Comparison of ENCODE assay signal across 21 cellular contexts in the genomic region with DNA sequence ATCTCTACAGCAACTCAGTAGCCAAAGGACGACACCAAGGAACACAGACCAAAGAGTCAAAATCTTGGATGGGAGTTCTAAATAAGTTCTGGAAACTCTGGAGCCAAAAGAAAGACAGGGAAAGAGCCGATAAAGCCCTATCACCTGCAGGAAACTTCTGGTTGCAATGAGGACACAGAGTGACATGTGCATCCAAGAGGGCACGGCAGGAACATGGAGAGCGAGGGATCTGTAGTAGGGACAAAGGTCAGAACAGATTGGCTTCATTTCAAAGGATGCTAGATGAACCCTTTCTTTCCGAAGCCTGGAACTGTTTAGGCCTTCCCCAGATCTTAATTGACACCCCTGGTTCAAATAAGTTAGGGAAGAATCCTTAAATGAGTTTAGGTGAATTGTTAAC. TPM values are rescaled to one million over a fixed set of nuclear protein-coding genes. Genes with fewer than 3 reads are reported as not detected.
DNase-seq lines count a peak whose midpoint lies in the region; ATAC-seq, FAIRE-seq and TF ChIP-seq lines count a peak whose summit lies in the region.
"Had no signal": no experiment of that assay in that cellular context is flagged by ENCODE, and none has a peak within 500 bp of the region (broad histone marks: within the 10 kb centered on the region; RNA-seq: fewer than 3 reads in every experiment).

No MANE protein-coding gene starts in this region.

- ATAC-seq in GM12878, result peak; percentile 18; the same call in 1 of the 3 replicates
- no peak for ATAC-seq in GM18519 (IDR thresholded peaks at IDR 0.05; ENCODE audit: low FRiP score, unreplicated experiment)
- ATAC-seq: HCT116, HepG2 had no signal

- H3K79me2 ChIP-seq in GM12878 (ENCODE audit: control insufficient read depth, insufficient read depth, low read length), result no peaks in the 10 kb centered on the region

- H3K9me3 Mint-ChIP-seq in nephron, result no peaks in the 10 kb centered on the region

- in situ Hi-C loops in GM12878 (cut with MboI), result no loop called here

- no peaks in the 10 kb centered on the region for H3K27me3 ChIP-seq in GM12878 (replicated peaks in 1 of 2; ENCODE audit: control insufficient read depth in 2 of 2, insufficient read depth in 2 of 2, low read length in 1 of 2)
- H3K27me3 ChIP-seq in skeletal muscle tissue (ENCODE audit: control insufficient read depth in 3 of 3, insufficient read depth in 3 of 3, low read length in 3 of 3), result no peaks in the 10 kb centered on the region
- H3K27me3 ChIP-seq: BE2C had no signal

- POLR2A ChIA-PET in GM12878 (lab: Charles Lee), result no interaction called here

- H4K20me1 ChIP-seq in GM12878 (ENCODE audit: control insufficient read depth, insufficient read depth), result no peaks in the 10 kb centered on the region

- FAIRE-seq in GM12878 (lab: Jason Lieb, UNC), result no peak
- FAIRE-seq: A204.1, D721Med, G401.6, GM12892, H54, HepG2, HTR-8/SVneo had no signal

- intact Hi-C loops in GM12878 (cut with micrococcal nuclease; ENCODE audit: unreplicated experiment), result no loop called here

- H3K9ac ChIP-seq in GM12878 (ENCODE audit: control insufficient read depth, insufficient read depth, low read length) (no peak overlapping the region), skeletal muscle tissue (ENCODE audit: low read depth in 1 of 3, low read length in 3 of 3) (peak overlapping the region in 2 of 3 donors; percentile 46 to 59)

- H3K27ac ChIP-seq in GM12878 (ENCODE audit: control insufficient read depth, insufficient read depth) (no peak overlapping the region), skeletal muscle tissue (ENCODE audit: low read depth, low read length) (peak overlapping the region; percentile 77)
- H3K27ac ChIP-seq: C4-2B had no signal

- SMC1A ChIA-PET in GM12878 (lab: Charles Lee; ENCODE audit: uncharacterized antibody, unreplicated experiment), result interaction anchor here (1.0 to 2.5 kb wide), 8 partner anchors 8 to 32 kb away, joined by 3 to 13 read pairs (median 5); no protein-coding TSS in a partner anchor

- no peak for TF ChIP-seq RAD21 in GM12878 (IDR thresholded peaks at IDR 0.05; ENCODE audit: insufficient read depth, low read depth, low read length)

- H3K27ac Mint-ChIP-seq in nephron, result peak overlapping the region; percentile 42 to 95 (median 93)
- H3K27ac Mint-ChIP-seq: CD4-positive, alpha-beta memory T cell had no signal

- H2AFZ ChIP-seq in GM12878 (ENCODE audit: control insufficient read depth, low read depth, low read length), result no peak overlapping the region

- H3K27me3 Mint-ChIP-seq in nephron (ENCODE audit: low read depth), result no peaks in the 10 kb centered on the region
- H3K27me3 Mint-ChIP-seq: CD4-positive, alpha-beta memory T cell had no signal

- WGBS in GM12878 (ENCODE audit: insufficient coverage, insufficient replicate concordance, low lambda C conversion rate, missing lambda C conversion rate), result 13% methylated on average over 5 of the region's 5 CpGs

- TF ChIP-seq CTCF in GM12878 (IDR thresholded peaks at IDR 0.05 in 2 of 3, conservative IDR thresholded peaks at IDR 0.05 in 1 of 3; ENCODE audit: control insufficient read depth in 2 of 3, extremely low read depth in 1 of 3, insufficient read depth in 1 of 3, low read depth in 3 of 3, low read length in 3 of 3), result no peak
- TF ChIP-seq CTCF in nephron (IDR thresholded peaks at IDR 0.05; ENCODE audit: unreplicated experiment in 3 of 3), result no peak

- no peak for TF ChIP-seq POLR2A in GM12878 (IDR thresholded peaks at IDR 0.05; ENCODE audit: low read depth, low read length)

- peaks cover 42% of the 10 kb centered on the region for H3K4me1 Mint-ChIP-seq in nephron
- H3K4me1 Mint-ChIP-seq: CD4-positive, alpha-beta memory T cell had no signal

- no peaks in the 10 kb centered on the region for H3K36me3 ChIP-seq in GM12878 (ENCODE audit: control insufficient read depth in 2 of 2, insufficient read depth in 2 of 2, low read length in 1 of 2)
- H3K36me3 ChIP-seq in skeletal muscle tissue (ENCODE audit: control insufficient read depth in 3 of 3, insufficient read depth in 3 of 3, low read length in 3 of 3), result no peaks in the 10 kb centered on the region

- H3K36me3 Mint-ChIP-seq in nephron (ENCODE audit: low read depth), result peaks cover 42% of the 10 kb centered on the region
- H3K36me3 Mint-ChIP-seq: CD4-positive, alpha-beta memory T cell had no signal

- H3K4me3 Mint-ChIP-seq in nephron, result peak overlapping the region in 1 of 3 experiments; percentile 42
- H3K4me3 Mint-ChIP-seq: CD4-positive, alpha-beta memory T cell had no signal

- CTCF ChIA-PET in GM12878 (lab: Yijun Ruan, JAX), result interaction anchor here (1.0 to 1.5 kb wide), 3 partner anchors 10 to 19 kb away, joined by 3 to 6 read pairs (median 4); no protein-coding TSS in a partner anchor

- H3K4me1 ChIP-seq in GM12878 (ENCODE audit: control insufficient read depth, insufficient read depth, low read length) (no peaks in the 10 kb centered on the region), skeletal muscle tissue (ENCODE audit: control insufficient read depth in 3 of 3, insufficient read depth in 3 of 3, low read length in 3 of 3) (peaks cover 8 to 10% (median 9%) of the 10 kb centered on the region in 3 donors)
- H3K4me1 ChIP-seq: BE2C had no signal

- H3K4me3 ChIP-seq in GM12878 (no peak overlapping the region), skeletal muscle tissue (ENCODE audit: low read length in 3 of 3) (peak overlapping the region in 1 of 3 donors; percentile 8)

- RAD21 ChIA-PET in GM12878 (lab: Charles Lee; ENCODE audit: unreplicated experiment), result no interaction called here

- TF ChIP-seq EP300 in GM12878 (IDR thresholded peaks at IDR 0.05; ENCODE audit: borderline replicate concordance in 1 of 2, control insufficient read depth in 1 of 2, low read depth in 2 of 2, low read length in 2 of 2), result no peak

- DNase-seq in LHCN-M2 (ENCODE audit: low read depth) (peak; percentile 6), GM12878 (ENCODE audit: low read depth, low spot score) (no peak), NCI-H1417 treated with DMSO at 0.1 percent for 48 hours (lab: John Stamatoyannopoulos, UW) (no peak), COR-L47 (lab: John Stamatoyannopoulos, UW) (no peak)
- DNase-seq: BE2C; CD4-positive, alpha-beta memory T cell; DMS153; DMS79 treated with DMSO at 0.1 percent for 48 hours; EL had no signal

- H3K9me3 ChIP-seq in GM12878 (replicated peaks; ENCODE audit: control insufficient read depth, insufficient read depth, low read length), result no peaks in the 10 kb centered on the region
- no peaks in the 10 kb centered on the region for H3K9me3 ChIP-seq in skeletal muscle tissue (ENCODE audit: control insufficient read depth in 3 of 3, low read length in 3 of 3)
- H3K9me3 ChIP-seq: BE2C had no signal

- no TSS peak for BruUV-seq in GM12878 (replicated peaks; lab: Mats Ljungman, UMichigan)

- H3K4me2 ChIP-seq in GM12878 (ENCODE audit: control insufficient read depth, insufficient read depth), result no peak overlapping the region

TF ChIP-seq in GM12878, 131 proteins besides CTCF, POLR2A, EP300 and RAD21 (continues in another document):
- TF ChIP-seq IKZF2 (IDR thresholded peaks at IDR 0.05) (no peak), SREBF2 (IDR thresholded peaks at IDR 0.05; ENCODE audit: low read length) (no peak), IRF4 (IDR thresholded peaks at IDR 0.05; ENCODE audit: low read depth, low read length) (no peak)
- TF ChIP-seq, protein P1, sequence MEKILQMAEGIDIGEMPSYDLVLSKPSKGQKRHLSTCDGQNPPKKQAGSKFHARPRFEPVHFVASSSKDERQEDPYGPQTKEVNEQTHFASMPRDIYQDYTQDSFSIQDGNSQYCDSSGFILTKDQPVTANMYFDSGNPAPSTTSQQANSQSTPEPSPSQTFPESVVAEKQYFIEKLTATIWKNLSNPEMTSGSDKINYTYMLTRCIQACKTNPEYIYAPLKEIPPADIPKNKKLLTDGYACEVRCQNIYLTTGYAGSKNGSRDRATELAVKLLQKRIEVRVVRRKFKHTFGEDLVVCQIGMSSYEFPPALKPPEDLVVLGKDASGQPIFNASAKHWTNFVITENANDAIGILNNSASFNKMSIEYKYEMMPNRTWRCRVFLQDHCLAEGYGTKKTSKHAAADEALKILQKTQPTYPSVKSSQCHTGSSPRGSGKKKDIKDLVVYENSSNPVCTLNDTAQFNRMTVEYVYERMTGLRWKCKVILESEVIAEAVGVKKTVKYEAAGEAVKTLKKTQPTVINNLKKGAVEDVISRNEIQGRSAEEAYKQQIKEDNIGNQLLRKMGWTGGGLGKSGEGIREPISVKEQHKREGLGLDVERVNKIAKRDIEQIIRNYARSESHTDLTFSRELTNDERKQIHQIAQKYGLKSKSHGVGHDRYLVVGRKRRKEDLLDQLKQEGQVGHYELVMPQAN (conservative IDR thresholded peaks at IDR 0.05), result no peak
- TF ChIP-seq, protein P2, sequence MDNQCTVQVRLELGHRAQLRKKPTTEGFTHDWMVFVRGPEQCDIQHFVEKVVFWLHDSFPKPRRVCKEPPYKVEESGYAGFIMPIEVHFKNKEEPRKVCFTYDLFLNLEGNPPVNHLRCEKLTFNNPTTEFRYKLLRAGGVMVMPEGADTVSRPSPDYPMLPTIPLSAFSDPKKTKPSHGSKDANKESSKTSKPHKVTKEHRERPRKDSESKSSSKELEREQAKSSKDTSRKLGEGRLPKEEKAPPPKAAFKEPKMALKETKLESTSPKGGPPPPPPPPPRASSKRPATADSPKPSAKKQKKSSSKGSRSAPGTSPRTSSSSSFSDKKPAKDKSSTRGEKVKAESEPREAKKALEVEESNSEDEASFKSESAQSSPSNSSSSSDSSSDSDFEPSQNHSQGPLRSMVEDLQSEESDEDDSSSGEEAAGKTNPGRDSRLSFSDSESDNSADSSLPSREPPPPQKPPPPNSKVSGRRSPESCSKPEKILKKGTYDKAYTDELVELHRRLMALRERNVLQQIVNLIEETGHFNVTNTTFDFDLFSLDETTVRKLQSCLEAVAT (IDR thresholded peaks at IDR 0.05), result no peak

RNA-seq across cellular contexts. Expression of a gene that starts 39.5 kb away (rescaled TPM):
- 36.7 and 40.4 TPM in 2 replicates for total RNA-seq in LHCN-M2 (2014; rRNA removed)
- 4.1 TPM for polyA plus RNA-seq in LHCN-M2 (2012)
- 115 and 128 TPM in 2 replicates for total RNA-seq in GM12878 (2013; cell fraction: nucleolus; rRNA removed)
- total RNA-seq in GM12878 (2014; rRNA removed), result 0.96 and 2.1 TPM in 2 replicates
- total RNA-seq in GM12878 (2014; rRNA removed; fragmentation: Illumina TruSeq; extraction: Trizol), result 1.1 and 1.6 TPM in 2 replicates
- total RNA-seq in GM12878 (2021), result 1.5 and 2.4 TPM in 2 replicates
- not detected for polyA plus RNA-seq in GM12878 (2011; ENCODE audit: low read depth)
- polyA plus RNA-seq in GM12878 (2011; rRNA removed), result 14.8 and 22.8 TPM in 2 replicates
- 4.6 and 5.0 TPM in 2 replicates for polyA plus RNA-seq in GM12878 (2011; cell fraction: cytosol; rRNA removed)
- polyA plus RNA-seq in GM12878 (2011; cell fraction: nucleus; rRNA removed), result 19.8 and 20.3 TPM in 2 replicates
- polyA plus RNA-seq in GM12878 (2012), result 0.14 TPM in 1 of 2 replicates, not detected in the other
- polyA plus RNA-seq in GM12878 (2014; fragmentation: Illumina TruSeq; extraction: Trizol), result 0.98 and 3.8 TPM in 2 replicates
- polyA plus RNA-seq in GM12878 (2014; fragmentation: Nextera tagmentation; extraction: Ambion mirVana), result under 1 TPM; 0.14 to 0.15 TPM
- 0.35 and 0.91 TPM in 2 replicates for polyA plus RNA-seq in GM12878 (2014; rRNA removed)
- 1 to 10 TPM in 1 of 2 experiments, under 1 TPM in 1; 0.74 to 1.2 TPM for polyA plus RNA-seq in GM12878 (2016; fragmentation: Nextera tagmentation; extraction: Ambion mirVana)
- polyA minus RNA-seq in GM12878 (2011; rRNA and poly(A)+ RNA removed), result 53.6 and 66.9 TPM in 2 replicates
- polyA minus RNA-seq in GM12878 (2011; cell fraction: cytosol; rRNA and poly(A)+ RNA removed), result 22.9 and 29.3 TPM in 2 replicates
- polyA minus RNA-seq in GM12878 (2011; cell fraction: nucleus; rRNA and poly(A)+ RNA removed), result 97.6 and 186 TPM in 2 replicates
- 116 TPM for total RNA-seq in skeletal muscle tissue
- total RNA-seq: CD4-positive, alpha-beta memory T cell; HepG2 had no signal
- polyA plus RNA-seq: CD4-positive, alpha-beta memory T cell; HepG2 had no signal
